Comparison of ENCODE assay signal across 28 cellular contexts in genomic region chr10:116873134-116873533, GRCh38. TPM values are rescaled to one million over a fixed set of nuclear protein-coding genes. Genes with fewer than 3 reads are reported as not detected.
"Had no signal": no experiment of that assay in that cellular context is flagged by ENCODE, and none has a peak within 500 bp of the region (broad histone marks: within the 10 kb centered on the region; RNA-seq: fewer than 3 reads in every experiment).

No MANE protein-coding gene starts in this region.

- H3K4me3 Mint-ChIP-seq: dendritic cell treated with granulocyte-macrophage colony-stimulating factor and Interleukin-4, amounts not matched to agents 40 ng/mL and 50 ng/mL, for 4 days; endodermal cell; naive thymus-derived CD8-positive, alpha-beta T cell; stimulated activated naive B cell treated with anti-CD40 and anti-IgM and Interleukin-4, amounts not matched to agents 10 μg/mL and 1 μg/mL and 100 μg/mL, for 72 hours; stimulated activated naive CD8-positive, alpha-beta T cell treated with anti-CD3 and anti-CD28 coated beads, Interleukin-15, Interleukin-2, amounts not matched to agents 100 ng/mL and 50 ng/mL, for 24 hours had no signal

- H3K36me3 Mint-ChIP-seq: naive thymus-derived CD8-positive, alpha-beta T cell; stimulated activated naive B cell treated with anti-CD40 and anti-IgM and Interleukin-4, amounts not matched to agents 10 μg/mL and 1 μg/mL and 100 μg/mL, for 72 hours had no signal

- ATAC-seq: esophagus mucosa; gastrocnemius medialis; left lobe of liver; naive thymus-derived CD8-positive, alpha-beta T cell; psoas muscle; right cardiac atrium; stimulated activated naive B cell treated with anti-CD40 and anti-IgM and Interleukin-4, amounts not matched to agents 10 μg/mL and 1 μg/mL and 100 μg/mL, for 72 hours; upper lobe of right lung had no signal

- DNase-seq: colonic mucosa; effector CD8-positive, alpha-beta T cell; endodermal cell; foreskin fibroblast; gastrocnemius medialis; head of caudate nucleus; kidney; mesenchymal stem cell; midbrain; naive thymus-derived CD8-positive, alpha-beta T cell; occipital lobe; ovary; posterior cingulate gyrus; psoas muscle; right cardiac atrium; spleen; stimulated activated naive B cell treated with anti-CD40 and anti-IgM and Interleukin-4, amounts not matched to agents 10 μg/mL and 1 μg/mL and 100 μg/mL, for 72 hours; transverse colon; upper lobe of right lung; uterus had no signal

- H3K9me3 Mint-ChIP-seq: dendritic cell treated with granulocyte-macrophage colony-stimulating factor and Interleukin-4, amounts not matched to agents 40 ng/mL and 50 ng/mL, for 4 days had no signal

- H3K27ac Mint-ChIP-seq: dendritic cell treated with granulocyte-macrophage colony-stimulating factor and Interleukin-4, amounts not matched to agents 40 ng/mL and 50 ng/mL, for 4 days; endodermal cell; naive thymus-derived CD8-positive, alpha-beta T cell; stimulated activated naive B cell treated with anti-CD40 and anti-IgM and Interleukin-4, amounts not matched to agents 10 μg/mL and 1 μg/mL and 100 μg/mL, for 72 hours; stimulated activated naive CD8-positive, alpha-beta T cell treated with anti-CD3 and anti-CD28 coated beads, Interleukin-15, Interleukin-2, amounts not matched to agents 100 ng/mL and 50 ng/mL, for 24 hours had no signal

- H3K4me1 ChIP-seq: colonic mucosa, gastrocnemius medialis, psoas muscle, spleen, transverse colon, upper lobe of right lung, uterus had no signal

- H3K4me1 Mint-ChIP-seq: naive thymus-derived CD8-positive, alpha-beta T cell; stimulated activated naive B cell treated with anti-CD40 and anti-IgM and Interleukin-4, amounts not matched to agents 10 μg/mL and 1 μg/mL and 100 μg/mL, for 72 hours had no signal

- H3K27me3 ChIP-seq: colonic mucosa, gastrocnemius medialis, ovary, uterus had no signal

- H3K9me3 ChIP-seq: colonic mucosa, gastrocnemius medialis, ovary, psoas muscle, transverse colon, upper lobe of right lung, uterus had no signal

- H3K4me3 ChIP-seq: colonic mucosa, gastrocnemius medialis, ovary, psoas muscle, skin epidermis, spleen, transverse colon, upper lobe of right lung, uterus had no signal

- H3K36me3 ChIP-seq: colonic mucosa, gastrocnemius medialis, ovary, spleen, transverse colon, upper lobe of right lung, uterus had no signal

- H3K27ac ChIP-seq: colonic mucosa, epithelial cell of prostate, gastrocnemius medialis, ovary, psoas muscle, skin epidermis, spleen, transverse colon, upper lobe of right lung, uterus had no signal

- H3K27me3 Mint-ChIP-seq: stimulated activated naive B cell treated with anti-CD40 and anti-IgM and Interleukin-4, amounts not matched to agents 10 μg/mL and 1 μg/mL and 100 μg/mL, for 72 hours had no signal

RNA-seq across cellular contexts. Expression of gene ENO4, which starts 23.8 kb away (rescaled TPM):
- total RNA-seq: colonic mucosa; esophagus mucosa; gastrocnemius medialis; glomerular endothelial cell; left lobe of liver; lung microvascular endothelial cell; naive thymus-derived CD8-positive, alpha-beta T cell; psoas muscle; spleen; upper lobe of right lung had no signal
